8 cellular contexts compared by ENCODE assay signal in the genomic region with DNA sequence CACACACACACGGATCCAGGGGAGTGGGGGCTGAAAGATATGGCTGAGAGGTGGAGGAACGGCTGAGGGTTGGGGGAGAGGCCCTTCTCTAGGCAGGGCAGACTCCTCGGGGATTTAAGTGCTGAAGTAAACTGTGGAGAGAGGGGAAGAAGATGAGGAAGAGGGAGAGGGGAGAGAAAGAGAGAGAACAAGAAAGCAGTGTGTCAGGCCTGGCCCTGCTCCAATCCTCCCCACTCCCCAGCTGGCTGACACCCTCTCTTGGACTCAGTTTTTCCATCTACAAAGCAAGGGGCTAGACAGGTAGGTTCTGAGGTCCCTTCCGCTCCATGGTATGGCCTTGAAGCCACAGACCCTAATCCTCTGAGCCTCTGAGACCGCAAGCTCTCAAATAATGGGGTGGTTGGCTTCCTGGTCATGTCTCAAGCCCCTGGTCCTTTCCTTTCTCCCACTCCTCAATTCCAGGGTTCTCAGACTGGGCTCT. TPM values are rescaled to one million over a fixed set of nuclear protein-coding genes. Genes with fewer than 3 reads are reported as not detected.
DNase-seq lines count a peak whose midpoint lies in the region; ATAC-seq and TF ChIP-seq lines count a peak whose summit lies in the region.

No MANE protein-coding gene starts in this region.

- no peak for TF ChIP-seq CTCF in GM23338 (conservative IDR thresholded peaks at IDR 0.05; ENCODE audit: low read depth in 2 of 2)
- TF ChIP-seq CTCF in heart left ventricle (IDR thresholded peaks at IDR 0.05), result no peak
- no peak for TF ChIP-seq CTCF in foreskin fibroblast (IDR thresholded peaks at IDR 0.05; ENCODE audit: low read depth, low read length)

- no peaks in the 10 kb centered on the region for H3K9me3 Mint-ChIP-seq in GM23338
- no peaks in the 10 kb centered on the region for H3K9me3 Mint-ChIP-seq in activated CD4-positive, alpha-beta memory T cell treated with anti-CD3 and anti-CD28 coated beads, Interleukin-2, amount 10 ng/mL, durations not matched to agents 7 days and 5 days

- peaks cover 24% of the 10 kb centered on the region for H3K27me3 Mint-ChIP-seq in GM23338 (ENCODE audit: insufficient read depth, low read depth, poor library complexity)
- no peaks in the 10 kb centered on the region for H3K27me3 Mint-ChIP-seq in activated CD4-positive, alpha-beta memory T cell treated with anti-CD3 and anti-CD28 coated beads, Interleukin-2, amount 10 ng/mL, durations not matched to agents 7 days and 5 days

- H3K4me1 ChIP-seq in GM23338 (ENCODE audit: insufficient read depth) (peaks cover 26% of the 10 kb centered on the region), heart left ventricle (peaks cover 25 to 69% (median 47%) of the 10 kb centered on the region in 12 donors), skeletal muscle tissue (ENCODE audit: control insufficient read depth in 3 of 3, insufficient read depth in 3 of 3, low read length in 3 of 3) (peaks cover 51 to 62% (median 53%) of the 10 kb centered on the region in 3 donors)

- H3K36me3 ChIP-seq in GM23338 (ENCODE audit: insufficient read depth) (peaks cover 5% of the 10 kb centered on the region; the same call in 1 of the 2 replicates), heart left ventricle (peaks cover 0 to 33% (median 22%) of the 10 kb centered on the region in 9 donors), skeletal muscle tissue (ENCODE audit: control insufficient read depth in 3 of 3, insufficient read depth in 3 of 3, low read length in 3 of 3) (peaks cover 20 to 25% (median 23%) of the 10 kb centered on the region in 3 donors)

- H3K4me3 ChIP-seq in GM23338 (no peak overlapping the region; the same call in 1 of the 2 replicates), heart left ventricle (peak overlapping the region in 5 of 12 donors; percentile 4 to 99 (median 98)), skeletal muscle tissue (ENCODE audit: low read length in 3 of 3) (peak overlapping the region in 2 of 3 donors; percentile 52 to 89), foreskin fibroblast (ENCODE audit: low read depth in 1 of 2, low read length in 2 of 2) (peak overlapping the region in 1 of 2 donors; percentile 10)

- no peak for TF ChIP-seq POLR2A in heart left ventricle (IDR thresholded peaks at IDR 0.05)

- H3K9ac ChIP-seq in skeletal muscle tissue (ENCODE audit: low read depth in 1 of 3, low read length in 3 of 3), result peak overlapping the region; percentile 62 to 99 (median 92)

- DNase-seq in GM23338 (ENCODE audit: low spot score), result no peak
- DNase-seq in activated CD4-positive, alpha-beta memory T cell treated with anti-CD3 and anti-CD28 coated beads, Interleukin-2, amount 10 ng/mL, durations not matched to agents 7 days and 5 days, result no peak
- DNase-seq in heart left ventricle, result peak in 1 of 5 donors; percentile 17
- DNase-seq in foreskin fibroblast, result no peak
- no peak for DNase-seq in NCI-H446 (lab: John Stamatoyannopoulos, UW)

- intact Hi-C loops in heart left ventricle (cut with DNase I), result loop anchor here in 3 of 10 donors (5.0 kb wide), 1 partner anchor 38 kb away; a partner anchor contains a TSS

- peaks cover 15% of the 10 kb centered on the region; the same call in 1 of the 2 replicates for H3F3A ChIP-seq in GM23338 (replicated peaks; ENCODE audit: low read depth)

- H3K4me3 Mint-ChIP-seq in GM23338, result peak overlapping the region; percentile 78; the same call in 2 of the 3 replicates
- H3K4me3 Mint-ChIP-seq in activated CD4-positive, alpha-beta memory T cell treated with anti-CD3 and anti-CD28 coated beads, Interleukin-2, amount 10 ng/mL, durations not matched to agents 7 days and 5 days, result peak overlapping the region; percentile 81

- H3K4me2 ChIP-seq in GM23338, result peak overlapping the region; percentile 36; the same call in 1 of the 2 replicates

- no peaks in the 10 kb centered on the region for H3K9me2 ChIP-seq in GM23338 (ENCODE audit: insufficient read depth)

- H3K9me3 ChIP-seq in heart left ventricle, result no peaks in the 10 kb centered on the region
- H3K9me3 ChIP-seq in skeletal muscle tissue (ENCODE audit: control insufficient read depth in 3 of 3, low read length in 3 of 3), result no peaks in the 10 kb centered on the region

- 0 out of 2 replicates have a peak overlapping the region, but pooled peaks have one; percentile 69 for H3K27ac Mint-ChIP-seq in GM23338
- H3K27ac Mint-ChIP-seq in activated CD4-positive, alpha-beta memory T cell treated with anti-CD3 and anti-CD28 coated beads, Interleukin-2, amount 10 ng/mL, durations not matched to agents 7 days and 5 days, result peak overlapping the region; percentile 91

- POLR2A ChIA-PET in activated CD4-positive, alpha-beta memory T cell treated with anti-CD3 and anti-CD28 coated beads, Interleukin-2, amount 10 ng/mL, durations not matched to agents 7 days and 5 days (lab: Charles Lee), result interaction anchor here (0.7 to 16.5 kb wide), 10 partner anchors 9 to 89 kb away, joined by 3 to 653 read pairs (median 6); a partner anchor contains a TSS

- H3K36me3 Mint-ChIP-seq in GM23338 (ENCODE audit: low read depth), result peaks cover 26% of the 10 kb centered on the region
- peaks cover 34% of the 10 kb centered on the region for H3K36me3 Mint-ChIP-seq in activated CD4-positive, alpha-beta memory T cell treated with anti-CD3 and anti-CD28 coated beads, Interleukin-2, amount 10 ng/mL, durations not matched to agents 7 days and 5 days (ENCODE audit: low read depth)

- H3K27me3 ChIP-seq in GM23338 (ENCODE audit: insufficient read depth) (no peaks in the 10 kb centered on the region), heart left ventricle (no peaks in the 10 kb centered on the region), skeletal muscle tissue (ENCODE audit: control insufficient read depth in 3 of 3, insufficient read depth in 3 of 3, low read length in 3 of 3) (no peaks in the 10 kb centered on the region)

- H3K79me2 ChIP-seq in GM23338 (replicated peaks; ENCODE audit: insufficient read depth), result peaks cover 12% of the 10 kb centered on the region; the same call in 1 of the 2 replicates

- no peak overlapping the region; the same call in 1 of the 2 replicates for H3K27ac ChIP-seq in GM23338 (ENCODE audit: low read depth)
- peak overlapping the region in 10 of 12 donors; percentile 47 to 100 (median 100) for H3K27ac ChIP-seq in heart left ventricle
- H3K27ac ChIP-seq in skeletal muscle tissue (ENCODE audit: low read depth, low read length), result peak overlapping the region; percentile 99

- H2AFZ ChIP-seq in GM23338, result no peak overlapping the region

- ATAC-seq in GM23338 (no peak), heart left ventricle (no peak), GM21360 (IDR thresholded peaks at IDR 0.05; ENCODE audit: unreplicated experiment) (no peak), HG03097 (IDR thresholded peaks at IDR 0.05; ENCODE audit: low FRiP score, unreplicated experiment) (no peak)

- 41 to 50% (median 47%) methylated on average over 5 of the region's 5 CpGs for WGBS in heart left ventricle, 4 donors

- H4K20me1 ChIP-seq in GM23338 (replicated peaks; ENCODE audit: insufficient read depth), result peaks cover 5% of the 10 kb centered on the region

- CTCF ChIA-PET in activated CD4-positive, alpha-beta memory T cell treated with anti-CD3 and anti-CD28 coated beads, Interleukin-2, amount 10 ng/mL, durations not matched to agents 7 days and 5 days (lab: Charles Lee), result interaction anchor here (1.5 to 7.0 kb wide), 2 partner anchors 9 to 41 kb away, joined by 3 to 44 read pairs; a partner anchor contains a TSS

- H3K4me1 Mint-ChIP-seq in GM23338, result peaks cover 41% of the 10 kb centered on the region
- peaks cover 59% of the 10 kb centered on the region for H3K4me1 Mint-ChIP-seq in activated CD4-positive, alpha-beta memory T cell treated with anti-CD3 and anti-CD28 coated beads, Interleukin-2, amount 10 ng/mL, durations not matched to agents 7 days and 5 days

RNA-seq across cellular contexts. Expression of a gene that starts 2.0 kb away (rescaled TPM):
- 6.9 and 9.8 TPM in 2 replicates for total RNA-seq in GM23338 (2014; rRNA removed; shearing (Covaris generic))
- polyA plus RNA-seq in GM23338 (2016; fragmentation: Nextera tagmentation; extraction: Ambion mirVana) (25.4 and 32.3 TPM in 2 replicates), heart left ventricle (10 to 100 TPM; 49.0 to 50.6 TPM)
- total RNA-seq in activated CD4-positive, alpha-beta memory T cell treated with anti-CD3 and anti-CD28 coated beads, Interleukin-2, amount 10 ng/mL, durations not matched to agents 7 days and 5 days, result 10 to 100 TPM; 75.2 to 79.1 TPM
- total RNA-seq in heart left ventricle (10 to 100 TPM; 21.5 to 67.2 (median 51.1) TPM), skeletal muscle tissue (8.4 TPM)

RNA-seq across cellular contexts. Expression of a gene that starts 8.6 kb away (rescaled TPM):
- total RNA-seq in GM23338 (2014; rRNA removed; shearing (Covaris generic)), result 36.1 and 40.5 TPM in 2 replicates
- polyA plus RNA-seq in GM23338 (2016; fragmentation: Nextera tagmentation; extraction: Ambion mirVana) (12.2 and 12.4 TPM in 2 replicates), heart left ventricle (100 to 1,000 TPM in 1 of 2 donors, 10 to 100 TPM in 1; 96.2 to 164 TPM)
- total RNA-seq in activated CD4-positive, alpha-beta memory T cell treated with anti-CD3 and anti-CD28 coated beads, Interleukin-2, amount 10 ng/mL, durations not matched to agents 7 days and 5 days, result 10 to 100 TPM; 53.5 to 56.6 TPM
- total RNA-seq in heart left ventricle (100 to 1,000 TPM in 3 of 9 donors, 10 to 100 TPM in 6; 40.2 to 132 (median 86.3) TPM), skeletal muscle tissue (37.1 TPM)

RNA-seq across cellular contexts. Expression of a gene that starts 15.4 kb away (rescaled TPM):
- 11.0 and 20.4 TPM in 2 replicates for total RNA-seq in GM23338 (2014; rRNA removed; shearing (Covaris generic))
- polyA plus RNA-seq in GM23338 (2016; fragmentation: Nextera tagmentation; extraction: Ambion mirVana) (10.8 and 16.3 TPM in 2 replicates), heart left ventricle (1 to 10 TPM; 3.8 to 8.9 TPM)
- total RNA-seq in activated CD4-positive, alpha-beta memory T cell treated with anti-CD3 and anti-CD28 coated beads, Interleukin-2, amount 10 ng/mL, durations not matched to agents 7 days and 5 days, result 10 to 100 TPM; 49.7 to 53.9 TPM
- total RNA-seq in heart left ventricle (10 to 100 TPM in 3 of 9 donors, 1 to 10 TPM in 6; 5.3 to 16.4 (median 8.4) TPM), skeletal muscle tissue (25.1 TPM)

RNA-seq across cellular contexts. Expression of a gene that starts 29.2 kb away (rescaled TPM):
- 3.9 and 7.1 TPM in 2 replicates for total RNA-seq in GM23338 (2014; rRNA removed; shearing (Covaris generic))
- polyA plus RNA-seq in GM23338 (2016; fragmentation: Nextera tagmentation; extraction: Ambion mirVana) (1.8 and 2.1 TPM in 2 replicates), heart left ventricle (10 to 100 TPM in 1 of 2 donors, 1 to 10 TPM in 1; 5.1 to 12.9 TPM)
- 10 to 100 TPM; 16.3 to 17.0 TPM for total RNA-seq in activated CD4-positive, alpha-beta memory T cell treated with anti-CD3 and anti-CD28 coated beads, Interleukin-2, amount 10 ng/mL, durations not matched to agents 7 days and 5 days
- total RNA-seq in heart left ventricle (10 to 100 TPM in 3 of 9 donors, 1 to 10 TPM in 6; 6.1 to 13.5 (median 8.1) TPM), skeletal muscle tissue (4.7 TPM)

RNA-seq across cellular contexts. Expression of a gene that starts 36.9 kb away (rescaled TPM):
- total RNA-seq in GM23338 (2014; rRNA removed; shearing (Covaris generic)), result 0.14 TPM in 1 of 2 replicates, not detected in the other
- 0.24 TPM in 1 of 2 replicates, not detected in the other for polyA plus RNA-seq in GM23338 (2016; fragmentation: Nextera tagmentation; extraction: Ambion mirVana)
- total RNA-seq in activated CD4-positive, alpha-beta memory T cell treated with anti-CD3 and anti-CD28 coated beads, Interleukin-2, amount 10 ng/mL, durations not matched to agents 7 days and 5 days, result 1 to 10 TPM; 1.4 to 1.5 TPM
- under 1 TPM in 4 of 9 donors, not detected in 5; 0.17 to 0.76 (median 0.44) TPM for total RNA-seq in heart left ventricle
- under 1 TPM; 0.23 to 0.40 TPM for polyA plus RNA-seq in heart left ventricle
- total RNA-seq in skeletal muscle tissue, result under 0.01 TPM
